In the genomic region with DNA sequence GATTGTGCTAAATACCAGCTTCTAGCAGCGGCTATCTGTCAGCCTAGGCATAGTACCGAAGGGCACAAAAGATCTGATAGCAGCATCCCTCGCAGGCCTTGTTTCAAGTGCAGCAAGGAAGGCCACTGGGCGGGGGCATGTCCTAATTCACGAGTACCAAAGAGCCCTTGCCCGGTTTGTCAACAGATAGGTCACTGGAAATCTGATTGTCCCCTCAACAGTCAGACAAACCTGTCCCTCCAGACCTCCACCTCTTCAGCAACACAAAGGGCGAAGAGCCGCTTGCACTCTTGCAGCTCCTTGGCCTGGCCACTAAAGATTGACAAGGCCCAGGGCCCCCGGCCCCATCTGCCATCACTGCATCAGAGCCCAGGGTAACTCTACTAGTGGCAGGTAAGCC, we compare ENCODE assay signal across 29 cellular contexts. TPM values are rescaled to one million over a fixed set of nuclear protein-coding genes. Genes with fewer than 3 reads are reported as not detected.
"Had no signal": no experiment of that assay in that cellular context is flagged by ENCODE, and none has a peak within 500 bp of the region (broad histone marks: within the 10 kb centered on the region; RNA-seq: fewer than 3 reads in every experiment).

No MANE protein-coding gene starts in this region.

- H3K36me3 Mint-ChIP-seq: mesothelial cell of epicardium; naive B cell; natural killer cell treated with Interleukin-12 subunit alpha and Interleukin-12 subunit beta and Interleukin-15 and Interleukin-18, amount 100 ng/mL, for 72 hours; stimulated activated memory B cell treated with anti-CD40 and anti-IgM and Interleukin-4, amounts not matched to agents 10 μg/mL and 1 μg/mL and 100 μg/mL, for 72 hours had no signal

- ATAC-seq: natural killer cell treated with Interleukin-12 subunit alpha and Interleukin-12 subunit beta and Interleukin-15 and Interleukin-18, amount 100 ng/mL, for 72 hours; right lobe of liver; stimulated activated memory B cell treated with anti-CD40 and anti-IgM and Interleukin-4, amounts not matched to agents 10 μg/mL and 1 μg/mL and 100 μg/mL, for 72 hours; upper lobe of right lung had no signal

- H3K27me3 Mint-ChIP-seq: natural killer cell treated with Interleukin-12 subunit alpha and Interleukin-12 subunit beta and Interleukin-15 and Interleukin-18, amount 100 ng/mL, for 72 hours had no signal

- H3K27ac Mint-ChIP-seq: mesothelial cell of epicardium; naive B cell; progenitor cell of endocrine pancreas; stimulated activated memory B cell treated with anti-CD40 and anti-IgM and Interleukin-4, amounts not matched to agents 10 μg/mL and 1 μg/mL and 100 μg/mL, for 72 hours had no signal

- H3K9me3 ChIP-seq: left ventricle myocardium inferior, ovary, right atrium auricular region, right lobe of liver, suprapubic skin, thoracic aorta, tibial artery, upper lobe of right lung had no signal

- H3K4me3 Mint-ChIP-seq: mesothelial cell of epicardium; naive B cell; natural killer cell treated with Interleukin-12 subunit alpha and Interleukin-12 subunit beta and Interleukin-15 and Interleukin-18, amount 100 ng/mL, for 72 hours; stimulated activated memory B cell treated with anti-CD40 and anti-IgM and Interleukin-4, amounts not matched to agents 10 μg/mL and 1 μg/mL and 100 μg/mL, for 72 hours had no signal

- H3K4me1 Mint-ChIP-seq: naive B cell; stimulated activated memory B cell treated with anti-CD40 and anti-IgM and Interleukin-4, amounts not matched to agents 10 μg/mL and 1 μg/mL and 100 μg/mL, for 72 hours had no signal

- H3K27ac ChIP-seq: left ventricle myocardium inferior, ovary, right atrium auricular region, right lobe of liver, suprapubic skin, thoracic aorta, tibial artery, upper lobe of right lung had no signal

- H3K9me3 Mint-ChIP-seq: mesothelial cell of epicardium; naive B cell; natural killer cell treated with Interleukin-12 subunit alpha and Interleukin-12 subunit beta and Interleukin-15 and Interleukin-18, amount 100 ng/mL, for 72 hours; stimulated activated memory B cell treated with anti-CD40 and anti-IgM and Interleukin-4, amounts not matched to agents 10 μg/mL and 1 μg/mL and 100 μg/mL, for 72 hours had no signal

- DNase-seq: islet precursor cell; left ventricle myocardium inferior; mesendoderm; naive B cell; ovary; right lobe of liver; stimulated activated CD4-positive, alpha-beta T cell treated with anti-CD3 and anti-CD28 coated beads, Interleukin-1b, Interleukin-23, amount 100 ng/mL, for 48 hours; stimulated activated CD4-positive, alpha-beta T cell treated with anti-CD3 and anti-CD28 coated beads, Interleukin-2, amount 100 ng/mL, for 48 hours; stimulated activated CD4-positive, alpha-beta T cell treated with anti-CD3 and anti-CD28 coated beads, Interleukin-4, amount 100 ng/mL, for 4 hours; stimulated activated CD8-positive, alpha-beta memory T cell treated with anti-CD3 and anti-CD28 coated beads, Interleukin-4, amount 100 ng/mL, for 48 hours; stimulated activated naive CD4-positive, alpha-beta T cell treated with Interleukin-2 at 50 U/mL for 16 hours; tibial artery; trophoblast cell; upper lobe of right lung had no signal

- H3K36me3 ChIP-seq: left ventricle myocardium inferior, ovary, right atrium auricular region, right lobe of liver, suprapubic skin, thoracic aorta, tibial artery, upper lobe of right lung had no signal

RNA-seq across cellular contexts. Expression of gene CA6, which starts 22.7 kb away (rescaled TPM):
- total RNA-seq: kidney epithelial cell; left ventricle myocardium inferior; lung; mesothelial cell of epicardium; natural killer cell treated with Interleukin-12 subunit alpha and Interleukin-12 subunit beta and Interleukin-15 and Interleukin-18, amount 100 ng/mL, for 72 hours; omental fat pad; ovary; progenitor cell of endocrine pancreas; pulmonary artery endothelial cell; renal cortical epithelial cell; right atrium auricular region; right lobe of liver; skeletal muscle tissue; smooth muscle cell; subcutaneous adipose tissue; thoracic aorta; upper lobe of right lung had no signal
